ENCODE assay signal across 37 cellular contexts in the genomic region with DNA sequence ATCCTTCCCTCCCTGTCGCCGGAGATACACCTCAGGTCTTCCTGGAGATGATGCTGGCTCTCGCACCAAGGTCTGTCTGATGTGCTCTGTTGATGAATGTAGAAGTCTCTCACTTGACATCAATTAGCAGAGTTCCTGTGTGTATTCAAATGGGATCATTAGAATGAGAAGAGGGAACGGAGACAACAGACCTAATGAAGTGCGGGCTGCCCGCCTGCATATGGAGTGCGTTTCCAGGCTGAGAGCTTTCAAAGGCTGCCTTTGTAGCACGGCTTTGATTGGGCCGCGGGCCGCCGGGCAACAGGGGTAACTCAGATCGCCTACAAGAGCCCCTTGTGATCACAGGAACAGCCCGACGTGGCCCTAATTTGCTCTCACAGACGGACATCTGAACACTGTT.
DNase-seq lines count a peak whose midpoint lies in the region; ATAC-seq and TF ChIP-seq lines count a peak whose summit lies in the region.
"Had no signal": no experiment of that assay in that cellular context is flagged by ENCODE, and none has a peak within 500 bp of the region (broad histone marks: within the 10 kb centered on the region; RNA-seq: fewer than 3 reads in every experiment).

No MANE protein-coding gene starts in this region.

- H3K27ac Mint-ChIP-seq in H9, result 0 out of 7 replicates have a peak overlapping the region, but pooled peaks of 1 of the 3 experiments have one; percentile 51
- H3K27ac Mint-ChIP-seq in endodermal cell, result no peak overlapping the region
- H3K27ac Mint-ChIP-seq in activated CD8-positive, alpha-beta memory T cell treated with anti-CD3 and anti-CD28 coated beads, Interleukin-2, amount 10 ng/mL, durations not matched to agents 7 days and 5 days, result no peak overlapping the region
- H3K27ac Mint-ChIP-seq: activated CD4-positive, alpha-beta T cell treated with anti-CD3 and anti-CD28 coated beads for 36 hours; activated CD8-positive, alpha-beta T cell treated with anti-CD3 and anti-CD28 coated beads, Interleukin-2, amount 10 ng/mL, durations not matched to agents 7 days and 5 days; activated naive CD4-positive, alpha-beta T cell treated with anti-CD3 and anti-CD28 coated beads, Interleukin-2, amount 50 U/mL, for 72 hours; CD8-positive, alpha-beta T cell had no signal

- H2BK15ac ChIP-seq in H9 (ENCODE audit: low read depth, low read length), result no peak overlapping the region

- H3K23ac ChIP-seq in H9 (ENCODE audit: insufficient read length, low read depth, low read length), result no peak overlapping the region

- H4K5ac ChIP-seq in H9 (ENCODE audit: insufficient read length, low read depth, low read length), result no peak overlapping the region

- no peak for ATAC-seq in activated CD8-positive, alpha-beta memory T cell treated with anti-CD3 and anti-CD28 coated beads, Interleukin-2, amount 10 ng/mL, durations not matched to agents 7 days and 5 days
- ATAC-seq: activated CD4-positive, alpha-beta T cell treated with anti-CD3 and anti-CD28 coated beads for 36 hours; activated CD8-positive, alpha-beta T cell treated with anti-CD3 and anti-CD28 coated beads, Interleukin-2, amount 10 ng/mL, durations not matched to agents 7 days and 5 days; activated naive CD4-positive, alpha-beta T cell treated with anti-CD3 and anti-CD28 coated beads, Interleukin-2, amount 50 U/mL, for 72 hours; CD8-positive, alpha-beta T cell; heart left ventricle; HepG2; left colon; psoas muscle had no signal

- no peak overlapping the region for H2BK12ac ChIP-seq in H9 (ENCODE audit: insufficient read length, low read depth, low read length)

- H3K4ac ChIP-seq in H9 (ENCODE audit: low read depth, low read length), result no peak overlapping the region

- H3K36me3 ChIP-seq in endodermal cell (ENCODE audit: control insufficient read depth, insufficient read depth, low read length), result peaks cover 24% of the 10 kb centered on the region
- H3K36me3 ChIP-seq: BE2C, cardiac muscle cell, neutrophil had no signal

- H3K4me2 ChIP-seq in H9 (ENCODE audit: insufficient read depth, insufficient read length, low read length), result peak overlapping the region; percentile 0

- H3K36me3 Mint-ChIP-seq in H9 (ENCODE audit: insufficient read depth in 1 of 3, low read depth in 3 of 3) (peaks cover 6 to 25% (median 18%) of the 10 kb centered on the region in 3 experiments; a peak in 6 of 7 replicates), endodermal cell (ENCODE audit: low read depth) (peaks cover 54% of the 10 kb centered on the region)
- no peaks in the 10 kb centered on the region for H3K36me3 Mint-ChIP-seq in activated CD8-positive, alpha-beta memory T cell treated with anti-CD3 and anti-CD28 coated beads, Interleukin-2, amount 10 ng/mL, durations not matched to agents 7 days and 5 days
- H3K36me3 Mint-ChIP-seq: activated naive CD4-positive, alpha-beta T cell treated with anti-CD3 and anti-CD28 coated beads, Interleukin-2, amount 50 U/mL, for 72 hours; CD8-positive, alpha-beta T cell had no signal

- no peaks in the 10 kb centered on the region for H3K9me3 ChIP-seq in H9 (ENCODE audit: control insufficient read depth, low read depth, low read length)
- H3K9me3 ChIP-seq in endodermal cell (ENCODE audit: control insufficient read depth, low read length), result peaks cover 4% of the 10 kb centered on the region
- H3K9me3 ChIP-seq: BE2C, heart left ventricle, neutrophil, psoas muscle, tibial artery, vagina had no signal

- no peak overlapping the region for H2BK20ac ChIP-seq in H9 (ENCODE audit: low read depth, low read length, poor library complexity, severe bottlenecking)

- no peak overlapping the region for H3T11ph ChIP-seq in H9 (ENCODE audit: low read length)

- H3K4me3 Mint-ChIP-seq in H9 (no peak overlapping the region), endodermal cell (no peak overlapping the region)
- no peak overlapping the region for H3K4me3 Mint-ChIP-seq in activated CD8-positive, alpha-beta memory T cell treated with anti-CD3 and anti-CD28 coated beads, Interleukin-2, amount 10 ng/mL, durations not matched to agents 7 days and 5 days
- H3K4me3 Mint-ChIP-seq: activated CD4-positive, alpha-beta T cell treated with anti-CD3 and anti-CD28 coated beads for 36 hours; activated CD8-positive, alpha-beta T cell treated with anti-CD3 and anti-CD28 coated beads, Interleukin-2, amount 10 ng/mL, durations not matched to agents 7 days and 5 days; CD8-positive, alpha-beta T cell had no signal

- H3K79me1 ChIP-seq in H9 (ENCODE audit: insufficient read depth, low read depth, low read length, poor library complexity, severe bottlenecking), result no peaks in the 10 kb centered on the region

- H3K27ac ChIP-seq in H9 (ENCODE audit: insufficient read length, low read depth, low read length) (no peak overlapping the region), endodermal cell (ENCODE audit: low read depth, low read length) (no peak overlapping the region)
- H3K27ac ChIP-seq: cardiac muscle cell, coronary artery, heart left ventricle, neutrophil, psoas muscle, tibial artery, vagina had no signal

- CTCF ChIA-PET in activated CD8-positive, alpha-beta memory T cell treated with anti-CD3 and anti-CD28 coated beads, Interleukin-2, amount 10 ng/mL, durations not matched to agents 7 days and 5 days (lab: Charles Lee), result no interaction called here

- no peaks in the 10 kb centered on the region; the same call in 1 of the 2 replicates for H3K79me2 ChIP-seq in H9 (ENCODE audit: insufficient read depth, low read length)

- H3K9me3 Mint-ChIP-seq in H9 (no peaks in the 10 kb centered on the region), endodermal cell (no peaks in the 10 kb centered on the region)
- H3K9me3 Mint-ChIP-seq in activated CD8-positive, alpha-beta memory T cell treated with anti-CD3 and anti-CD28 coated beads, Interleukin-2, amount 10 ng/mL, durations not matched to agents 7 days and 5 days (ENCODE audit: low read depth), result peaks cover 4% of the 10 kb centered on the region
- H3K9me3 Mint-ChIP-seq: activated naive CD4-positive, alpha-beta T cell treated with anti-CD3 and anti-CD28 coated beads, Interleukin-2, amount 50 U/mL, for 72 hours; CD8-positive, alpha-beta T cell had no signal

- peaks cover 12% of the 10 kb centered on the region; the same call in 1 of the 2 replicates for H3K4me1 ChIP-seq in H9 (ENCODE audit: insufficient read depth, low read length)
- peaks cover 5% of the 10 kb centered on the region for H3K4me1 ChIP-seq in endodermal cell (ENCODE audit: control insufficient read depth, insufficient read depth, low read length)
- H3K4me1 ChIP-seq: BE2C, heart left ventricle, psoas muscle, tibial artery, vagina had no signal

- no CpG with 5 or more reads among the region's 16 CpGs for WGBS in H9 (ENCODE audit: extremely low coverage, insufficient read length, low lambda C conversion rate)
- 69 to 70% methylated on average over 14 to 16 of the region's 16 CpGs for WGBS in endodermal cell (ENCODE audit: insufficient coverage in 1 of 2, insufficient read length in 1 of 2), 2 experiments

- no peak for TF ChIP-seq CTCF in H9 (conservative IDR thresholded peaks at IDR 0.05)
- no peak for TF ChIP-seq CTCF in endodermal cell (conservative IDR thresholded peaks at IDR 0.05)

- H4K8ac ChIP-seq in H9 (replicated peaks; ENCODE audit: insufficient read length, low read depth, low read length), result no peak overlapping the region

- no peak overlapping the region for H2BK120ac ChIP-seq in H9 (ENCODE audit: low read depth, low read length, poor library complexity, severe bottlenecking)

- no peaks in the 10 kb centered on the region for H3K27me3 ChIP-seq in H9 (ENCODE audit: insufficient read depth, low read length)
- peaks cover 44% of the 10 kb centered on the region for H3K27me3 ChIP-seq in endodermal cell (ENCODE audit: control insufficient read depth, insufficient read depth, low read length, poor library complexity, severe bottlenecking)
- H3K27me3 ChIP-seq: BE2C, cardiac muscle cell, heart left ventricle, neutrophil, tibial artery, vagina had no signal

- H3K56ac ChIP-seq in H9 (ENCODE audit: insufficient read length, low read depth, low read length), result no peak overlapping the region

- no peak overlapping the region for H3K4me3 ChIP-seq in endodermal cell (ENCODE audit: low read length)
- H3K4me3 ChIP-seq: cardiac muscle cell, coronary artery, heart left ventricle, psoas muscle, tibial artery, vagina had no signal

- H4K20me1 ChIP-seq in H9 (ENCODE audit: control insufficient read depth, insufficient read depth, insufficient read length), result no peaks in the 10 kb centered on the region

- peaks cover 1% of the 10 kb centered on the region; the same call in 1 of the 2 replicates for H3K27me3 Mint-ChIP-seq in H9 (ENCODE audit: low read depth)
- H3K27me3 Mint-ChIP-seq in endodermal cell (ENCODE audit: insufficient read depth), result peaks cover 81% of the 10 kb centered on the region
- H3K27me3 Mint-ChIP-seq in activated CD8-positive, alpha-beta memory T cell treated with anti-CD3 and anti-CD28 coated beads, Interleukin-2, amount 10 ng/mL, durations not matched to agents 7 days and 5 days, result no peaks in the 10 kb centered on the region

- DNase-seq in H9, result peak; percentile 82
- DNase-seq in endodermal cell, result peak; percentile 82
- DNase-seq in iPS-NIHi7 (ENCODE audit: extremely low spot score), result peak; percentile 61
- peak; percentile 22 to 93 (median 56) for DNase-seq in posterior cingulate gyrus
- no peak for DNase-seq in activated CD8-positive, alpha-beta memory T cell treated with anti-CD3 and anti-CD28 coated beads, Interleukin-2, amount 10 ng/mL, durations not matched to agents 7 days and 5 days
- DNase-seq in OCI-M2 (lab: John Stamatoyannopoulos, UW; ENCODE audit: unreplicated experiment), result no peak
- DNase-seq in NCI-H2196 treated with DMSO at 0.1 percent for 48 hours (lab: John Stamatoyannopoulos, UW; ENCODE audit: unreplicated experiment), result no peak
- DNase-seq in NCI-H1092 treated with DMSO at 0.1 percent for 48 hours (lab: John Stamatoyannopoulos, UW), result no peak
- DNase-seq: ACHN; activated CD4-positive, alpha-beta T cell treated with anti-CD3 and anti-CD28 coated beads for 36 hours; activated CD8-positive, alpha-beta T cell treated with anti-CD3 and anti-CD28 coated beads, Interleukin-2, amount 10 ng/mL, durations not matched to agents 7 days and 5 days; activated effector memory CD4-positive, alpha-beta T cell treated with Interleukin-2 at 50 U/mL for 16 hours; activated T-cell treated with anti-CD3 and anti-CD28 coated beads for 4 hours; BE2C; CD8-positive, alpha-beta T cell; DMS 273 treated with DMSO at 0.1 percent for 48 hours; effector CD8-positive, alpha-beta T cell; erythroblast; GOT3; heart left ventricle; Karpas-422; left colon; mammary epithelial cell; NCI-H1436; NCI-H2081 treated with DMSO at 0.1 percent for 48 hours; NCI-H446; NCI-H774; psoas muscle; SHP77 treated with DMSO at 0.1 percent for 48 hours; stimulated activated CD4-positive, alpha-beta T cell treated with anti-CD3 and anti-CD28 coated beads, Interleukin-4, amount 100 ng/mL, for 24 hours; tibial artery had no signal

- no peaks in the 10 kb centered on the region for H3K23me2 ChIP-seq in H9 (ENCODE audit: insufficient read length, low read depth, low read length, poor library complexity, severe bottlenecking)

- peaks cover 31 to 32% of the 10 kb centered on the region in 2 experiments for H3K4me1 Mint-ChIP-seq in H9
- H3K4me1 Mint-ChIP-seq in endodermal cell, result peaks cover 36% of the 10 kb centered on the region
- H3K4me1 Mint-ChIP-seq in activated CD8-positive, alpha-beta memory T cell treated with anti-CD3 and anti-CD28 coated beads, Interleukin-2, amount 10 ng/mL, durations not matched to agents 7 days and 5 days, result no peaks in the 10 kb centered on the region
- H3K4me1 Mint-ChIP-seq: activated CD4-positive, alpha-beta T cell treated with anti-CD3 and anti-CD28 coated beads for 36 hours had no signal

- H3K18ac ChIP-seq in H9 (ENCODE audit: insufficient read length, low read depth, low read length), result no peak overlapping the region

- H4K91ac ChIP-seq in H9 (ENCODE audit: insufficient read length, low read depth, low read length), result no peak overlapping the region

- H2AK5ac ChIP-seq in H9 (ENCODE audit: insufficient read length, low read length), result no peak overlapping the region

- H2AFZ ChIP-seq in H9 (ENCODE audit: low read length), result no peak overlapping the region

- intact Hi-C loops in posterior cingulate gyrus (cut with DNase I), result no loop called here

- H3K9ac ChIP-seq in H9 (ENCODE audit: extremely low read depth, insufficient read length, low read length) (no peak overlapping the region), endodermal cell (ENCODE audit: extremely low read depth, low read length, poor library complexity, severe bottlenecking) (no peak overlapping the region)

- no peak overlapping the region for H2BK5ac ChIP-seq in H9 (ENCODE audit: insufficient read length, low read length)

- H3K14ac ChIP-seq in H9 (ENCODE audit: insufficient read depth, low read length), result no peak overlapping the region

Comparison
In these comparisons a context has a peak if more than half of its experiments do, and no peak if none do; other contexts are left out.
1. DNase-seq: peak in H9 (single experiment), endodermal cell (single experiment), iPS-NIHi7 (single experiment) and posterior cingulate gyrus (10 of 10); none in activated CD8-positive, alpha-beta memory T cell treated with anti-CD3 and anti-CD28 coated beads, Interleukin-2, amount 10 ng/mL, durations not matched to agents 7 days and 5 days (single experiment), OCI-M2 (single experiment), NCI-H2196 treated with DMSO at 0.1 percent for 48 hours (single experiment) and NCI-H1092 treated with DMSO at 0.1 percent for 48 hours (single experiment).